1 cellular context compared by ENCODE assay signal in genomic region chr2:20304411-20304810, GRCh38.
TF ChIP-seq lines count a peak whose summit lies in the region.

No MANE protein-coding gene starts in this region.

TF ChIP-seq in GM23338, 12 proteins besides CTCF, POLR2A, EP300 and RAD21 (continued from another document):
- TF ChIP-seq ZNF462 (CRISPR knock-in tag; IDR thresholded peaks at IDR 0.05) (no peak), REST (IDR thresholded peaks at IDR 0.05; ENCODE audit: unreplicated experiment) (no peak)
